ENCODE assay signal across 8 cellular contexts in genomic region chr9:27125030-27125429, GRCh38. TPM values are rescaled to one million over a fixed set of nuclear protein-coding genes. Genes with fewer than 3 reads are reported as not detected.
DNase-seq lines count a peak whose midpoint lies in the region; ATAC-seq lines count a peak whose summit lies in the region.

No MANE protein-coding gene starts in this region.

- peak; percentile 74 for DNase-seq in EL
- peak; percentile 89 for DNase-seq in RPMI7951 (ENCODE audit: low read depth)
- DNase-seq in foreskin melanocyte, result peak; percentile 72
- DNase-seq in pulmonary artery endothelial cell (ENCODE audit: low read depth, low spot score), result peak; percentile 78
- DNase-seq in stimulated activated CD4-positive, alpha-beta T cell treated with anti-CD3 and anti-CD28 coated beads, Interleukin-15, amount 100 ng/mL, for 24 hours, result no peak

- ATAC-seq in HG03442 (IDR thresholded peaks at IDR 0.05; ENCODE audit: unreplicated experiment) (no peak), GM19455 (IDR thresholded peaks at IDR 0.05; ENCODE audit: unreplicated experiment) (no peak), GM21526 (IDR thresholded peaks at IDR 0.05; ENCODE audit: low FRiP score, unreplicated experiment) (no peak)

RNA-seq across cellular contexts. Expression of gene TEK, which starts 16.0 kb away (rescaled TPM):
- not detected in 2 replicates for total RNA-seq in RPMI7951 (2014; rRNA removed; shearing (Covaris generic))
- 98.9 and 100 TPM in 2 replicates for total RNA-seq in pulmonary artery endothelial cell

Comparison
In these comparisons a context has a peak if more than half of its experiments do, and no peak if none do; other contexts are left out.
1. RNA of gene TEK, which starts 16.0 kb away (total RNA-seq): 98.9 to 100 TPM in pulmonary artery endothelial cell; not detected in RPMI7951; every median in the first group is over 10 times any median in the second.